Comparison of ENCODE assay signal across 8 cellular contexts in genomic region chr2:112482309-112483046, GRCh38. TPM values are rescaled to one million over a fixed set of nuclear protein-coding genes. Genes with fewer than 3 reads are reported as not detected.
DNase-seq lines count a peak whose midpoint lies in the region; ATAC-seq and TF ChIP-seq lines count a peak whose summit lies in the region.

No MANE protein-coding gene starts in this region.

- no peak overlapping the region for H3K9ac ChIP-seq in parathyroid adenoma

- H3K9me3 ChIP-seq in cardiac muscle cell (ENCODE audit: low read depth), result no peaks in the 10 kb centered on the region
- no peaks in the 10 kb centered on the region for H3K9me3 ChIP-seq in parathyroid adenoma (ENCODE audit: control insufficient read depth, low read length)

- ATAC-seq in GM18498 (IDR thresholded peaks at IDR 0.05; ENCODE audit: unreplicated experiment) (peak; percentile 8), HG03175 (IDR thresholded peaks at IDR 0.05; ENCODE audit: unreplicated experiment) (peak; percentile 22)

- DNase-seq in RPMI7951 (ENCODE audit: low read depth), result peak; percentile 60
- peak; percentile 51 for DNase-seq in activated naive CD8-positive, alpha-beta T cell treated with anti-CD3 and anti-CD28 coated beads for 36 hours
- DNase-seq in cardiac muscle cell (ENCODE audit: low read depth in 1 of 2, low spot score in 1 of 2), result peak; percentile 57 to 67
- no peak for DNase-seq in NK-92 (lab: John Stamatoyannopoulos, UW; ENCODE audit: unreplicated experiment)

- H2AFZ ChIP-seq in parathyroid adenoma, result peak overlapping the region; percentile 95

- H3K27ac ChIP-seq in 22Rv1 (peak overlapping the region; percentile 94), cardiac muscle cell (peak overlapping the region; percentile 91), parathyroid adenoma (peak overlapping the region; percentile 52)

- H3K27ac Mint-ChIP-seq in activated naive CD8-positive, alpha-beta T cell treated with anti-CD3 and anti-CD28 coated beads for 36 hours, result peak overlapping the region; percentile 82

- no peaks in the 10 kb centered on the region for H3K4me1 ChIP-seq in cardiac muscle cell (ENCODE audit: low read depth)
- H3K4me1 ChIP-seq in parathyroid adenoma, result peaks cover 5% of the 10 kb centered on the region

- H3K4me3 ChIP-seq in cardiac muscle cell, result peak overlapping the region; percentile 100
- H3K4me3 ChIP-seq in parathyroid adenoma (ENCODE audit: low read depth, low read length), result peak overlapping the region; percentile 64

- H3K27me3 ChIP-seq in cardiac muscle cell (no peaks in the 10 kb centered on the region), parathyroid adenoma (ENCODE audit: control insufficient read depth, insufficient read depth, low read length) (no peaks in the 10 kb centered on the region)

- H3K36me3 ChIP-seq in cardiac muscle cell (no peaks in the 10 kb centered on the region), parathyroid adenoma (ENCODE audit: control insufficient read depth, insufficient read depth, low read length) (no peaks in the 10 kb centered on the region)

- H3K4me2 ChIP-seq in parathyroid adenoma (ENCODE audit: low read length), result peak overlapping the region; percentile 89

- no peaks in the 10 kb centered on the region for H3K9me3 Mint-ChIP-seq in activated naive CD8-positive, alpha-beta T cell treated with anti-CD3 and anti-CD28 coated beads for 36 hours

- H3K27me3 Mint-ChIP-seq in activated naive CD8-positive, alpha-beta T cell treated with anti-CD3 and anti-CD28 coated beads for 36 hours, result no peaks in the 10 kb centered on the region

- peak overlapping the region; percentile 95 for H3K4me3 Mint-ChIP-seq in activated naive CD8-positive, alpha-beta T cell treated with anti-CD3 and anti-CD28 coated beads for 36 hours

- peaks cover 14% of the 10 kb centered on the region for H3K79me2 ChIP-seq in parathyroid adenoma

- H3K36me3 Mint-ChIP-seq in activated naive CD8-positive, alpha-beta T cell treated with anti-CD3 and anti-CD28 coated beads for 36 hours, result peaks cover 17% of the 10 kb centered on the region

- TF ChIP-seq CTCF in 22Rv1 (IDR thresholded peaks at IDR 0.05) (no peak), cardiac muscle cell (IDR thresholded peaks at IDR 0.05; ENCODE audit: low read depth, low read length) (no peak), parathyroid adenoma (IDR thresholded peaks at IDR 0.05) (no peak)

- peaks cover 34% of the 10 kb centered on the region for H3K4me1 Mint-ChIP-seq in activated naive CD8-positive, alpha-beta T cell treated with anti-CD3 and anti-CD28 coated beads for 36 hours

RNA-seq across cellular contexts. Expression of gene TTL, which starts 0.5 kb away (rescaled TPM):
- 45.8 and 58.9 TPM in 2 replicates for total RNA-seq in RPMI7951 (2014; rRNA removed; shearing (Covaris generic))
- total RNA-seq in activated naive CD8-positive, alpha-beta T cell treated with anti-CD3 and anti-CD28 coated beads for 36 hours, result 10 to 100 TPM; 32.8 to 33.9 TPM
- total RNA-seq in cardiac muscle cell, result 21.8 and 29.7 TPM in 2 replicates
- 26.3 and 32.6 TPM in 2 replicates for polyA plus RNA-seq in cardiac muscle cell

RNA-seq across cellular contexts. Expression of gene RGPD8, which starts 49.0 kb away (rescaled TPM):
- total RNA-seq in RPMI7951 (2014; rRNA removed; shearing (Covaris generic)), result 3.4 and 3.7 TPM in 2 replicates
- total RNA-seq in activated naive CD8-positive, alpha-beta T cell treated with anti-CD3 and anti-CD28 coated beads for 36 hours, result 10 to 100 TPM; 14.3 to 14.9 TPM
- total RNA-seq in cardiac muscle cell, result 8.4 and 17.0 TPM in 2 replicates
- 3.9 and 4.2 TPM in 2 replicates for polyA plus RNA-seq in cardiac muscle cell

RNA-seq across cellular contexts. Expression of gene POLR1B, which starts 59.8 kb away (rescaled TPM):
- 19.7 and 21.3 TPM in 2 replicates for total RNA-seq in RPMI7951 (2014; rRNA removed; shearing (Covaris generic))
- 10 to 100 TPM; 71.2 to 80.8 TPM for total RNA-seq in activated naive CD8-positive, alpha-beta T cell treated with anti-CD3 and anti-CD28 coated beads for 36 hours
- total RNA-seq in cardiac muscle cell, result 7.8 and 12.6 TPM in 2 replicates
- polyA plus RNA-seq in cardiac muscle cell, result 8.4 and 9.9 TPM in 2 replicates
